12 cellular contexts compared by ENCODE assay signal in genomic region chr6:1024587-1024986, GRCh38.
A peak's percentile ranks its signal among the peaks of the same experiment; 100 is the strongest.
DNase-seq lines count a peak whose midpoint lies in the region; ATAC-seq and FAIRE-seq lines count a peak whose summit lies in the region.
"Had no signal": no experiment of that assay in that cellular context is flagged by ENCODE, and none has a peak within 500 bp of the region (broad histone marks: within the 10 kb centered on the region; RNA-seq: fewer than 3 reads in every experiment).

No MANE protein-coding gene starts in this region.

- H3K36me3 Mint-ChIP-seq in activated naive CD8-positive, alpha-beta T cell treated with anti-CD3 and anti-CD28 coated beads, Interleukin-2, amount 50 U/mL, for 24 hours (ENCODE audit: low read depth): no peaks in the 10 kb centered on the region

- ATAC-seq in activated naive CD8-positive, alpha-beta T cell treated with anti-CD3 and anti-CD28 coated beads, Interleukin-2, amount 50 U/mL, for 24 hours: no peak
- ATAC-seq: right cardiac atrium had no signal

- H3K27ac Mint-ChIP-seq in activated naive CD8-positive, alpha-beta T cell treated with anti-CD3 and anti-CD28 coated beads, Interleukin-2, amount 50 U/mL, for 24 hours: no peak overlapping the region

- H3K4me3 ChIP-seq in SK-N-MC: no peak overlapping the region

- FAIRE-seq in HTR-8/SVneo (lab: Jason Lieb, UNC): no peak
- FAIRE-seq: frontal cortex had no signal

- H3K9me3 Mint-ChIP-seq in activated naive CD8-positive, alpha-beta T cell treated with anti-CD3 and anti-CD28 coated beads, Interleukin-2, amount 50 U/mL, for 24 hours: peaks cover 6% of the 10 kb centered on the region

- DNase-seq in H4 (ENCODE audit: low spot score): peak; percentile 96
- peak; percentile 93 for DNase-seq in SK-N-MC (ENCODE audit: low read depth, low spot score)
- peak; percentile 98 for DNase-seq in fibroblast of peridontal ligament (ENCODE audit: extremely low read depth)
- DNase-seq in stromal cell of bone marrow (ENCODE audit: low read depth): peak; percentile 84
- DNase-seq in Ammon's horn (ENCODE audit: low spot score): no peak
- no peak for DNase-seq in HTR-8/SVneo (ENCODE audit: insufficient read length, low spot score)
- no peak for DNase-seq in NCI-H2227 (lab: John Stamatoyannopoulos, UW; ENCODE audit: unreplicated experiment)
- no peak for DNase-seq in activated naive CD8-positive, alpha-beta T cell treated with anti-CD3 and anti-CD28 coated beads, Interleukin-2, amount 50 U/mL, for 24 hours
- DNase-seq: activated CD8-positive, alpha-beta memory T cell treated with anti-CD3 and anti-CD28 coated beads for 24 hours; NCI-H2107; right cardiac atrium had no signal

- no peak overlapping the region for H3K9ac ChIP-seq in SK-N-MC (ENCODE audit: insufficient read length)

- H3K9me3 ChIP-seq in SK-N-MC (ENCODE audit: low read depth, low read length): no peaks in the 10 kb centered on the region

- no peaks in the 10 kb centered on the region for H3K36me3 ChIP-seq in SK-N-MC (ENCODE audit: insufficient read depth, low read length)

- no peaks in the 10 kb centered on the region for H3K4me1 Mint-ChIP-seq in activated naive CD8-positive, alpha-beta T cell treated with anti-CD3 and anti-CD28 coated beads, Interleukin-2, amount 50 U/mL, for 24 hours

- H3K4me3 Mint-ChIP-seq in activated naive CD8-positive, alpha-beta T cell treated with anti-CD3 and anti-CD28 coated beads, Interleukin-2, amount 50 U/mL, for 24 hours: no peak overlapping the region

- no peak overlapping the region for H3K27ac ChIP-seq in SK-N-MC

- peaks cover 5% of the 10 kb centered on the region for H3K27me3 Mint-ChIP-seq in activated naive CD8-positive, alpha-beta T cell treated with anti-CD3 and anti-CD28 coated beads, Interleukin-2, amount 50 U/mL, for 24 hours

Comparison
In these comparisons a context has a peak if more than half of its experiments do, and no peak if none do; other contexts are left out.
1. DNase-seq: peak in H4 (single experiment), SK-N-MC (single experiment), fibroblast of peridontal ligament (single experiment) and stromal cell of bone marrow (single experiment); none in Ammon's horn (single experiment), HTR-8/SVneo (single experiment), NCI-H2227 (single experiment) and activated naive CD8-positive, alpha-beta T cell treated with anti-CD3 and anti-CD28 coated beads, Interleukin-2, amount 50 U/mL, for 24 hours (single experiment).